8 cellular contexts compared by ENCODE assay signal in the genomic region with DNA sequence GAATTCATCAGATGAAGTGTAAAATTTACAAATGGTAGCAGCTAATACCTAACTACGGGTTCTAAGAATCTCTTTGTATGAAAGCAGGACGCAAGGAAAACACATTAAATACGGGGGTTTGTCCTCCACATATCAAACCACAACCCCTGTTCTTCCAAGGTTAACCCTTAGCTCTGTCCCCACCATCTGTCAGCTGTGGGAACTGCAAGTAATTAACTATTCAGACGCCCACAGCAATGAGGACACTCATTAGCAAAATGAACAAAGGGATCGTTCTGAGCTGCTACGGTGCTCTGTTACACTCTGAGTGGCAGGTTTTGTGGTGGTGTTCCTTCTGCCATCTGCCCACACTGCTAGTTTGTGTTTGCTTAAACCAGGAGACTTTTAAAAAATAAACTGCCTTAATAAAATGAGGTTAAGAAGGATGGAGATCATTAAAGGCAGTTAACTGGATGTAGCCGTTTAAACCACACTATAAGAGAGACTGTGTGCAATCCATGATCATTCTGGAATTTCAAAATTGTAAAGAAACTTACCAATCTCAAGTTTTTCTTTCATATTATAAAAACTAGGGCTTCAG. TPM values are rescaled to one million over a fixed set of nuclear protein-coding genes. Genes with fewer than 3 reads are reported as not detected.
DNase-seq lines count a peak whose midpoint lies in the region; ATAC-seq, FAIRE-seq and TF ChIP-seq lines count a peak whose summit lies in the region.

No MANE protein-coding gene starts in this region.

- H3K36me3 ChIP-seq in CD4-positive, CD25-positive, alpha-beta regulatory T cell (ENCODE audit: control insufficient read depth, insufficient read depth, low read length): no peaks in the 10 kb centered on the region
- H3K36me3 ChIP-seq in keratinocyte (ENCODE audit: control insufficient read depth in 2 of 2, extremely low read depth in 1 of 2, insufficient read depth in 2 of 2, low read length in 2 of 2) (no peaks in the 10 kb centered on the region), thyroid gland (no peaks in the 10 kb centered on the region)

- WGBS in thyroid gland, 2 donors: 16 to 28% methylated on average over 7 of the region's 7 CpGs

- peaks cover 0 to 1% (median 0%) of the 10 kb centered on the region in 7 donors for H3K9me3 Mint-ChIP-seq in CD4-positive, CD25-positive, alpha-beta regulatory T cell
- no peaks in the 10 kb centered on the region for H3K9me3 Mint-ChIP-seq in activated naive CD4-positive, alpha-beta T cell treated with anti-CD3 and anti-CD28 coated beads for 36 hours

- H3K4me1 Mint-ChIP-seq in CD4-positive, CD25-positive, alpha-beta regulatory T cell: no peaks in the 10 kb centered on the region
- H3K4me1 Mint-ChIP-seq in activated naive CD4-positive, alpha-beta T cell treated with anti-CD3 and anti-CD28 coated beads for 36 hours (ENCODE audit: low read depth): peaks cover 2% of the 10 kb centered on the region

- no peak overlapping the region for H3K4me3 Mint-ChIP-seq in CD4-positive, CD25-positive, alpha-beta regulatory T cell
- H3K4me3 Mint-ChIP-seq in activated naive CD4-positive, alpha-beta T cell treated with anti-CD3 and anti-CD28 coated beads for 36 hours: no peak overlapping the region

- no peaks in the 10 kb centered on the region for H3K4me1 ChIP-seq in CD4-positive, CD25-positive, alpha-beta regulatory T cell (ENCODE audit: control insufficient read depth, insufficient read depth, low read length, poor library complexity, severe bottlenecking)
- no peaks in the 10 kb centered on the region for H3K4me1 ChIP-seq in keratinocyte (ENCODE audit: control insufficient read depth, extremely low read depth, insufficient read depth, low read length)
- H3K4me1 ChIP-seq in thyroid gland: no peaks in the 10 kb centered on the region

- peak in 1 of 2 donors; percentile 62 for ATAC-seq in CD4-positive, CD25-positive, alpha-beta regulatory T cell (ENCODE audit: low read depth in 2 of 2)
- ATAC-seq in GM18868 (IDR thresholded peaks at IDR 0.05; ENCODE audit: unreplicated experiment): peak; percentile 97
- peak; percentile 86 for ATAC-seq in HG02981 (IDR thresholded peaks at IDR 0.05; ENCODE audit: unreplicated experiment)

- no peaks in the 10 kb centered on the region for H3K79me2 ChIP-seq in keratinocyte (ENCODE audit: control insufficient read depth, insufficient read depth, low read length)

- H3K27me3 Mint-ChIP-seq in CD4-positive, CD25-positive, alpha-beta regulatory T cell: peaks cover 29% of the 10 kb centered on the region
- peaks cover 14% of the 10 kb centered on the region for H3K27me3 Mint-ChIP-seq in activated naive CD4-positive, alpha-beta T cell treated with anti-CD3 and anti-CD28 coated beads for 36 hours (ENCODE audit: low read depth)

- H4K20me1 ChIP-seq in keratinocyte (ENCODE audit: control insufficient read depth, extremely low read depth, insufficient read depth, low read length): no peaks in the 10 kb centered on the region

- no peak overlapping the region for H3K27ac ChIP-seq in CD4-positive, CD25-positive, alpha-beta regulatory T cell (ENCODE audit: insufficient read depth, low read length, poor library complexity, severe bottlenecking)
- H3K27ac ChIP-seq in keratinocyte (ENCODE audit: control insufficient read depth, insufficient read depth, low read length): no peak overlapping the region
- H3K27ac ChIP-seq in thyroid gland: no peak overlapping the region

- peaks cover 6% of the 10 kb centered on the region for H3K27me3 ChIP-seq in CD4-positive, CD25-positive, alpha-beta regulatory T cell (ENCODE audit: control insufficient read depth, insufficient read depth, low read length)
- H3K27me3 ChIP-seq in keratinocyte (ENCODE audit: control insufficient read depth, extremely low read depth, insufficient read depth, low read length) (peaks cover 6% of the 10 kb centered on the region), thyroid gland (no peaks in the 10 kb centered on the region)

- TF ChIP-seq CTCF in keratinocyte (optimal IDR thresholded peaks at IDR 0.05 in 1 of 3, IDR thresholded peaks at IDR 0.05 in 1 of 3, conservative IDR thresholded peaks at IDR 0.05 in 1 of 3; ENCODE audit: extremely low read depth in 1 of 3, insufficient read depth in 2 of 3, low read length in 3 of 3) (peak; percentile 69 to 81 (median 77)), thyroid gland (IDR thresholded peaks at IDR 0.05) (peak in 4 of 6 experiments; percentile 8 to 34 (median 32))

- no peak overlapping the region for H2AFZ ChIP-seq in keratinocyte (ENCODE audit: control insufficient read depth, low read length)

- no peaks in the 10 kb centered on the region for H3K9me3 ChIP-seq in CD4-positive, CD25-positive, alpha-beta regulatory T cell (ENCODE audit: control insufficient read depth in 2 of 2, low read length in 2 of 2)
- H3K9me3 ChIP-seq in keratinocyte (ENCODE audit: control insufficient read depth, low read depth, low read length): no peaks in the 10 kb centered on the region
- H3K9me3 ChIP-seq in thyroid gland: no peaks in the 10 kb centered on the region

- peak; percentile 80 for FAIRE-seq in keratinocyte (lab: Jason Lieb, UNC)

- peak; percentile 4 to 58 (median 14) for DNase-seq in CD4-positive, CD25-positive, alpha-beta regulatory T cell
- DNase-seq in NCI-H2081 treated with DMSO at 0.1 percent for 48 hours (lab: John Stamatoyannopoulos, UW): peak; percentile 1
- DNase-seq in activated naive CD4-positive, alpha-beta T cell treated with anti-CD3 and anti-CD28 coated beads for 36 hours: peak; percentile 71
- DNase-seq in keratinocyte (ENCODE audit: low read depth, low spot score): no peak
- DNase-seq in thyroid gland: no peak
- DNase-seq in epidermal melanocyte (ENCODE audit: insufficient read length, low spot score): no peak

- H3K9me1 ChIP-seq in keratinocyte (ENCODE audit: control insufficient read depth, extremely low read depth, insufficient read depth, low read length): no peaks in the 10 kb centered on the region

- dilution Hi-C loops in keratinocyte (cut with MboI; ENCODE audit: extremely low pct_ligation_motif_present, low sequenced_read_pairs): no loop called here

- H3K4me3 ChIP-seq in CD4-positive, CD25-positive, alpha-beta regulatory T cell (ENCODE audit: low read depth, low read length): no peak overlapping the region
- H3K4me3 ChIP-seq in keratinocyte (ENCODE audit: control insufficient read depth in 2 of 3, extremely low read depth in 1 of 3, insufficient read depth in 2 of 3, low read depth in 1 of 3, low read length in 3 of 3): no peak overlapping the region
- no peak overlapping the region for H3K4me3 ChIP-seq in thyroid gland (replicated peaks in 1 of 3)

- H3K4me2 ChIP-seq in keratinocyte (ENCODE audit: control insufficient read depth, extremely low read depth, insufficient read depth, low read depth, low read length): no peak overlapping the region

- intact Hi-C loops in activated naive CD4-positive, alpha-beta T cell treated with anti-CD3 and anti-CD28 coated beads for 36 hours (cut with micrococcal nuclease): loop anchor here (1.0 to 5.0 kb wide), 3 partner anchors 135 to 904 kb away; no protein-coding TSS in a partner anchor
- intact Hi-C loops in thyroid gland (cut with DNase I): no loop called here

- no peaks in the 10 kb centered on the region for H3K36me3 Mint-ChIP-seq in CD4-positive, CD25-positive, alpha-beta regulatory T cell
- H3K36me3 Mint-ChIP-seq in activated naive CD4-positive, alpha-beta T cell treated with anti-CD3 and anti-CD28 coated beads for 36 hours (ENCODE audit: low read depth): no peaks in the 10 kb centered on the region

- CTCF ChIA-PET in activated naive CD4-positive, alpha-beta T cell treated with anti-CD3 and anti-CD28 coated beads for 36 hours (lab: Charles Lee): interaction anchor here (0.6 to 5.3 kb wide), 20 partner anchors 8 to 1223 kb away, joined by 3 to 71 read pairs (median 4); no protein-coding TSS in a partner anchor

- no peak for TF ChIP-seq POLR2A in thyroid gland (IDR thresholded peaks at IDR 0.05)

- H3K9ac ChIP-seq in keratinocyte (ENCODE audit: control insufficient read depth, extremely low read depth, insufficient read depth, low read length): no peak overlapping the region

- H3K27ac Mint-ChIP-seq in CD4-positive, CD25-positive, alpha-beta regulatory T cell: no peak overlapping the region
- H3K27ac Mint-ChIP-seq in activated naive CD4-positive, alpha-beta T cell treated with anti-CD3 and anti-CD28 coated beads for 36 hours: no peak overlapping the region

RNA-seq across cellular contexts. Expression of gene C10orf67, which starts 51.4 kb away (rescaled TPM):
- total RNA-seq in CD4-positive, CD25-positive, alpha-beta regulatory T cell: 0.49 TPM
- under 1 TPM in 3 of 4 donors, not detected in 1; 0.31 to 0.74 (median 0.47) TPM for polyA plus RNA-seq in CD4-positive, CD25-positive, alpha-beta regulatory T cell
- 1 to 10 TPM; 2.0 to 3.2 TPM for total RNA-seq in activated naive CD4-positive, alpha-beta T cell treated with anti-CD3 and anti-CD28 coated beads for 36 hours
- 0.07 to 0.26 TPM (median 0.26 TPM) in 3 replicates for polyA plus RNA-seq in keratinocyte
- polyA plus RNA-seq in keratinocyte (2011; ENCODE audit: low read depth): 6.4 TPM
- 0.15 and 0.17 TPM in 2 replicates for polyA plus RNA-seq in keratinocyte (2011; cell fraction: cytosol; rRNA removed)
- polyA plus RNA-seq in keratinocyte (2011; cell fraction: nucleus; rRNA removed): 0.37 and 0.45 TPM in 2 replicates
- 0.05 and 2.0 TPM in 2 replicates for polyA plus RNA-seq in keratinocyte (2012; ENCODE audit: low replicate concordance)
- 0.35 to 0.43 TPM in 2 of 3 replicates, not detected in the other for polyA minus RNA-seq in keratinocyte
- polyA minus RNA-seq in keratinocyte (2011; cell fraction: cytosol; rRNA and poly(A)+ RNA removed): not detected
- 0.23 and 0.42 TPM in 2 replicates for polyA minus RNA-seq in keratinocyte (2011; cell fraction: nucleus; rRNA and poly(A)+ RNA removed)
- under 1 TPM in 3 of 4 donors, not detected in 1; 0.13 to 0.98 (median 0.54) TPM for total RNA-seq in thyroid gland

Comparison
In these comparisons a context has a peak if more than half of its experiments do, and no peak if none do; other contexts are left out.
1. DNase-seq: peak in CD4-positive, CD25-positive, alpha-beta regulatory T cell (3 of 3), NCI-H2081 treated with DMSO at 0.1 percent for 48 hours (single experiment) and activated naive CD4-positive, alpha-beta T cell treated with anti-CD3 and anti-CD28 coated beads for 36 hours (single experiment); none in keratinocyte (single experiment), thyroid gland (0 of 2) and epidermal melanocyte (single experiment).